Comparison of ENCODE assay signal across 16 cellular contexts in genomic region chr14:26332966-26333365, GRCh38.
"Had no signal": no experiment of that assay in that cellular context is flagged by ENCODE, and none has a peak within 500 bp of the region (broad histone marks: within the 10 kb centered on the region; RNA-seq: fewer than 3 reads in every experiment).

No MANE protein-coding gene starts in this region.

- H3K4me3 ChIP-seq: adrenal gland, heart right ventricle, left ventricle myocardium inferior, ovary, skin epidermis, stomach had no signal

- H3K36me3 ChIP-seq: adrenal gland, heart right ventricle, left ventricle myocardium inferior, ovary, stomach had no signal

- H3K27me3 ChIP-seq: adrenal gland, foreskin keratinocyte, heart right ventricle, ovary, stomach had no signal

- H3K9me3 ChIP-seq: adrenal gland, heart right ventricle, left ventricle myocardium inferior, ovary, stomach had no signal

- H3K4me1 ChIP-seq: adrenal gland, foreskin keratinocyte, heart right ventricle, left ventricle myocardium inferior, stomach had no signal

- H3K27ac ChIP-seq: adrenal gland, epithelial cell of prostate, foreskin keratinocyte, heart right ventricle, left ventricle myocardium inferior, ovary, skin epidermis, stomach had no signal

- DNase-seq: activated B cell treated with CpG ODN at 0.5 μM for 24 hours; activated CD4-positive, alpha-beta T cell treated with anti-CD3 and anti-CD28 coated beads, Interleukin-2, amount 10 ng/mL, durations not matched to agents 7 days and 5 days; activated naive CD4-positive, alpha-beta T cell treated with anti-CD3 and anti-CD28 coated beads, Interleukin-2, amount 10 ng/mL, durations not matched to agents 7 days and 5 days; activated T-cell treated with anti-CD3 and anti-CD28 coated beads for 4 hours; adrenal gland; cortex of kidney; effector memory CD4-positive, alpha-beta T cell; heart right ventricle; left ventricle myocardium inferior; mesendoderm; ovary; stomach had no signal

- ATAC-seq: activated T-helper 17 cell treated with anti-CD3 and anti-CD28 coated beads, Interleukin-2, amount 50 U/mL, for 72 hours; foreskin keratinocyte; heart right ventricle had no signal
